ENCODE assay signal across 10 cellular contexts in the genomic region with DNA sequence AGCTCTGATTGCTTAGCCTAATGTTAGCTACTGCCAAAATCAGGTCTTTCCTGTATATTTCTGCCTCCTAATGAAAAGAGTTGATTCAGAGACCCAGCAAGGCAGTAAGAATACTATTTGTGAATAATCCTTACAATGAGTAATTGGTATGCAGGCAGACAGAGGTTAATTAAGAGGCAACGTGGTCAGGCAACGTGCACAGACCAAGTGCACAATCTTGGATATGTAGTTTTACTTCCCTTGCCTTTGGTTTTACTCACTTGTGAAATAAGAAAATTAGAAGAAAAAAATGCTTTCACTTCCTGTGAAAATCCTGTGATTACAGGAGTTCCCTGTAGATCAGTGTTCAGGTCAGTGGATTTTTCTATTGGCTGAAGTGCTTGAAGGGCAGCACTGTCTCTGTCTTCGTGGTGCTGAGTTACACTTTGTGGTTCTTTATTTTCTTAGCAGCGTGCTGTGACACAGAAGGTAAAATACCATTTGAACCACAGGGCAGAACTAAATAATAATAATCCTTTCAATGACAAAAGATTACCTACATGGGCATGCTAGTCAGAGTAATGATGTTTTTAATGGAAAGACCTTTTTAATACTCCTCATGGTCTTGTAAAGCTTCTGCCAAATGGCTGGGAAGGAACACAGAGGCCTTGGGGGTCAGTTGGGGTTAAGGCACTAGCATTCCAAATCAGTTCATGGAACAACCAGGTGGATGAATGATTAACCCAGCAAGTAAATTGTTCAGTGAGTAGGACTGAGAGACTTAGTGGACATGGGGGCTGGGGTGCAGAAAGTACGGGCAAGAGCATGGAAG.
DNase-seq lines count a peak whose midpoint lies in the region; ATAC-seq and TF ChIP-seq lines count a peak whose summit lies in the region.
"Had no signal": no experiment of that assay in that cellular context is flagged by ENCODE, and none has a peak within 500 bp of the region (broad histone marks: within the 10 kb centered on the region; RNA-seq: fewer than 3 reads in every experiment).

No MANE protein-coding gene starts in this region.

- H3K4me3 ChIP-seq in ACC112 (ENCODE audit: low read depth, low read length), result no peak overlapping the region
- H3K4me3 ChIP-seq in kidney epithelial cell (ENCODE audit: low read depth, low read length), result peak overlapping the region; percentile 20

- DNase-seq in NOMO-1 (lab: John Stamatoyannopoulos, UW; ENCODE audit: unreplicated experiment in 2 of 2), result peak; percentile 46 to 92
- DNase-seq in kidney epithelial cell (ENCODE audit: low read depth), result peak; percentile 92
- DNase-seq in activated CD4-positive, alpha-beta T cell treated with anti-CD3 and anti-CD28 coated beads, Interleukin-2, amount 50 U/mL, for 1 hour, result no peak
- DNase-seq in GM13977 (ENCODE audit: low spot score), result no peak
- DNase-seq in HUDEP-2 (lab: John Stamatoyannopoulos, UW; ENCODE audit: unreplicated experiment in 76 of 76), result no peak
- DNase-seq in activated CD8-positive, alpha-beta memory T cell treated with anti-CD3 and anti-CD28 coated beads, Interleukin-2, amount 10 ng/mL, durations not matched to agents 7 days and 5 days, result no peak
- DNase-seq: effector memory CD4-positive, alpha-beta T cell had no signal

- H3K27me3 Mint-ChIP-seq in activated CD8-positive, alpha-beta memory T cell treated with anti-CD3 and anti-CD28 coated beads, Interleukin-2, amount 10 ng/mL, durations not matched to agents 7 days and 5 days, result no peaks in the 10 kb centered on the region

- ATAC-seq in GM21423 (IDR thresholded peaks at IDR 0.05; ENCODE audit: unreplicated experiment), result peak; percentile 79
- no peak for ATAC-seq in activated CD8-positive, alpha-beta memory T cell treated with anti-CD3 and anti-CD28 coated beads, Interleukin-2, amount 10 ng/mL, durations not matched to agents 7 days and 5 days

- H3K27ac ChIP-seq in ACC112 (ENCODE audit: low read depth, low read length), result 0 out of 2 replicates have a peak overlapping the region, but pooled peaks have one; percentile 21

- H3K9me3 Mint-ChIP-seq in activated CD8-positive, alpha-beta memory T cell treated with anti-CD3 and anti-CD28 coated beads, Interleukin-2, amount 10 ng/mL, durations not matched to agents 7 days and 5 days (ENCODE audit: low read depth), result no peaks in the 10 kb centered on the region
- H3K9me3 Mint-ChIP-seq: T-helper 1 cell treated with Interleukin-12 subunit alpha and Interleukin-12 subunit beta and Interleukin-4 antibody, amounts not matched to agents 30 μg/mL and 1 μg/mL, for 36 hours had no signal

- H2AFZ ChIP-seq in ACC112 (ENCODE audit: low read length, unreplicated experiment), result no peak overlapping the region

- H3K36me3 ChIP-seq in ACC112 (ENCODE audit: insufficient read depth, low read length) (peaks cover 4% of the 10 kb centered on the region), kidney epithelial cell (ENCODE audit: control insufficient read depth, insufficient read depth, low read length) (no peaks in the 10 kb centered on the region)

- TF ChIP-seq CTCF in kidney epithelial cell (IDR thresholded peaks at IDR 0.05; ENCODE audit: insufficient read depth, low read length, poor library complexity, severe bottlenecking) (no peak), GM13977 (IDR thresholded peaks at IDR 0.05; ENCODE audit: extremely low read depth, insufficient read depth, missing control alignments) (no peak)

- no peak overlapping the region for H3K27ac Mint-ChIP-seq in activated CD8-positive, alpha-beta memory T cell treated with anti-CD3 and anti-CD28 coated beads, Interleukin-2, amount 10 ng/mL, durations not matched to agents 7 days and 5 days
- H3K27ac Mint-ChIP-seq: T-helper 1 cell treated with Interleukin-12 subunit alpha and Interleukin-12 subunit beta and Interleukin-4 antibody, amounts not matched to agents 30 μg/mL and 1 μg/mL, for 36 hours had no signal

- H3K36me3 Mint-ChIP-seq in activated CD8-positive, alpha-beta memory T cell treated with anti-CD3 and anti-CD28 coated beads, Interleukin-2, amount 10 ng/mL, durations not matched to agents 7 days and 5 days, result no peaks in the 10 kb centered on the region

- H3K4me3 Mint-ChIP-seq in activated CD8-positive, alpha-beta memory T cell treated with anti-CD3 and anti-CD28 coated beads, Interleukin-2, amount 10 ng/mL, durations not matched to agents 7 days and 5 days, result no peak overlapping the region
- H3K4me3 Mint-ChIP-seq: T-helper 1 cell treated with Interleukin-12 subunit alpha and Interleukin-12 subunit beta and Interleukin-4 antibody, amounts not matched to agents 30 μg/mL and 1 μg/mL, for 36 hours had no signal

- in situ Hi-C loops in GM13977 (cut with MboI; ENCODE audit: low pct_unique_long_range_greater_than_20kb, low sequenced_read_pairs, unreplicated experiment), result no loop called here

- H3K79me2 ChIP-seq in ACC112 (ENCODE audit: control insufficient read depth, insufficient read depth, low read length, unreplicated experiment), result peaks cover 7% of the 10 kb centered on the region

- H3K4me1 ChIP-seq in ACC112 (ENCODE audit: control insufficient read depth, insufficient read depth, low read length, unreplicated experiment), result peaks cover 17% of the 10 kb centered on the region

- H3K27me3 ChIP-seq in ACC112 (ENCODE audit: insufficient read depth, low read length) (no peaks in the 10 kb centered on the region), kidney epithelial cell (ENCODE audit: control insufficient read depth, insufficient read depth, low read length) (no peaks in the 10 kb centered on the region)

- CTCF ChIA-PET in activated CD8-positive, alpha-beta memory T cell treated with anti-CD3 and anti-CD28 coated beads, Interleukin-2, amount 10 ng/mL, durations not matched to agents 7 days and 5 days (lab: Charles Lee), result no interaction called here

- H3K4me1 Mint-ChIP-seq in activated CD8-positive, alpha-beta memory T cell treated with anti-CD3 and anti-CD28 coated beads, Interleukin-2, amount 10 ng/mL, durations not matched to agents 7 days and 5 days, result no peaks in the 10 kb centered on the region

Comparison
In these comparisons a context has a peak if more than half of its experiments do, and no peak if none do; other contexts are left out.
1. DNase-seq: peak in NOMO-1 (2 of 2) and kidney epithelial cell (single experiment); none in activated CD4-positive, alpha-beta T cell treated with anti-CD3 and anti-CD28 coated beads, Interleukin-2, amount 50 U/mL, for 1 hour (single experiment), GM13977 (single experiment), HUDEP-2 (0 of 76) and activated CD8-positive, alpha-beta memory T cell treated with anti-CD3 and anti-CD28 coated beads, Interleukin-2, amount 10 ng/mL, durations not matched to agents 7 days and 5 days (single experiment).